16 cellular contexts compared by ENCODE assay signal in genomic region chr1:12059226-12059625, GRCh38. TPM values are rescaled to one million over a fixed set of nuclear protein-coding genes. Genes with fewer than 3 reads are reported as not detected.
"Had no signal": no experiment of that assay in that cellular context is flagged by ENCODE, and none has a peak within 500 bp of the region (broad histone marks: within the 10 kb centered on the region; RNA-seq: fewer than 3 reads in every experiment).

No MANE protein-coding gene starts in this region.

- H3K4me3 Mint-ChIP-seq: activated CD4-positive, alpha-beta T cell treated with anti-CD3 and anti-CD28 coated beads, Interleukin-2, amount 10 ng/mL, durations not matched to agents 7 days and 5 days; naive thymus-derived CD8-positive, alpha-beta T cell; T-cell had no signal

- DNase-seq: activated CD4-positive, alpha-beta T cell treated with anti-CD3 and anti-CD28 coated beads, Interleukin-2, amount 10 ng/mL, durations not matched to agents 7 days and 5 days; activated CD4-positive, CD25-positive, alpha-beta regulatory T cell; activated naive CD4-positive, alpha-beta T cell treated with anti-CD3 and anti-CD28 coated beads, Interleukin-2, amount 50 U/mL, for 16 hours; effector CD4-positive, alpha-beta T cell; head of caudate nucleus; lower lobe of right lung; stimulated activated CD4-positive, alpha-beta T cell treated with anti-CD3 and anti-CD28 coated beads, Interleukin-4, amount 100 ng/mL, for 4 hours; stimulated activated naive CD4-positive, alpha-beta T cell treated with Interleukin-2 at 50 U/mL for 16 hours; T-cell; T1000; transverse colon had no signal

- H3K4me3 ChIP-seq: lower lobe of right lung, suprapubic skin, transverse colon, vagina had no signal

- H3K9me3 Mint-ChIP-seq: T-cell had no signal

- H3K27ac Mint-ChIP-seq: activated CD4-positive, alpha-beta T cell treated with anti-CD3 and anti-CD28 coated beads, Interleukin-2, amount 10 ng/mL, durations not matched to agents 7 days and 5 days; naive thymus-derived CD8-positive, alpha-beta T cell; T-cell had no signal

- ATAC-seq: lower lobe of right lung; naive thymus-derived CD8-positive, alpha-beta T cell; sciatic nerve; T-cell had no signal

- H3K36me3 Mint-ChIP-seq: naive thymus-derived CD8-positive, alpha-beta T cell; T-cell had no signal

RNA-seq across cellular contexts. Expression of gene TNFRSF8, which starts 3.9 kb away (rescaled TPM):
- total RNA-seq: frontal cortex; naive thymus-derived CD8-positive, alpha-beta T cell had no signal
